17 cellular contexts compared by ENCODE assay signal in genomic region chr13:111907341-111907880, GRCh38.
DNase-seq lines count a peak whose midpoint lies in the region; ATAC-seq lines count a peak whose summit lies in the region.
"Had no signal": no experiment of that assay in that cellular context is flagged by ENCODE, and none has a peak within 500 bp of the region (broad histone marks: within the 10 kb centered on the region; RNA-seq: fewer than 3 reads in every experiment).

No MANE protein-coding gene starts in this region.

- no peak overlapping the region for H3K4me3 Mint-ChIP-seq in activated naive CD4-positive, alpha-beta T cell treated with anti-CD3 and anti-CD28 coated beads, Interleukin-2, amount 10 ng/mL, durations not matched to agents 7 days and 5 days
- no peak overlapping the region for H3K4me3 Mint-ChIP-seq in activated naive CD4-positive, alpha-beta T cell treated with anti-CD3 and anti-CD28 coated beads for 36 hours
- H3K4me3 Mint-ChIP-seq: CD4-positive, alpha-beta T cell had no signal

- intact Hi-C loops in activated naive CD4-positive, alpha-beta T cell treated with anti-CD3 and anti-CD28 coated beads for 36 hours (cut with micrococcal nuclease): no loop called here
- intact Hi-C loops in posterior vena cava (cut with DNase I): no loop called here

- DNase-seq in activated naive CD4-positive, alpha-beta T cell treated with anti-CD3 and anti-CD28 coated beads, Interleukin-2, amount 10 ng/mL, durations not matched to agents 7 days and 5 days: peak; percentile 5
- no peak for DNase-seq in activated naive CD4-positive, alpha-beta T cell treated with anti-CD3 and anti-CD28 coated beads for 36 hours
- DNase-seq in ecto neural progenitor cell (ENCODE audit: low spot score) (peak; percentile 17), posterior vena cava (ENCODE audit: low spot score) (peak; percentile 48), UCSD-AML1 (lab: John Stamatoyannopoulos, UW; ENCODE audit: unreplicated experiment) (no peak)
- DNase-seq: Caco-2; CD4-positive, alpha-beta T cell; GOT3; Kasumi-1; MG63; NCI-H1092; NCI-H1436 treated with DMSO at 0.1 percent for 48 hours; NCI-H2029; NCI-H526; PC-9 had no signal

- no peaks in the 10 kb centered on the region for H3K36me3 Mint-ChIP-seq in activated naive CD4-positive, alpha-beta T cell treated with anti-CD3 and anti-CD28 coated beads, Interleukin-2, amount 10 ng/mL, durations not matched to agents 7 days and 5 days
- no peaks in the 10 kb centered on the region for H3K36me3 Mint-ChIP-seq in activated naive CD4-positive, alpha-beta T cell treated with anti-CD3 and anti-CD28 coated beads for 36 hours (ENCODE audit: low read depth)

- H3K27me3 Mint-ChIP-seq in activated naive CD4-positive, alpha-beta T cell treated with anti-CD3 and anti-CD28 coated beads, Interleukin-2, amount 10 ng/mL, durations not matched to agents 7 days and 5 days: no peaks in the 10 kb centered on the region
- peaks cover 2% of the 10 kb centered on the region for H3K27me3 Mint-ChIP-seq in activated naive CD4-positive, alpha-beta T cell treated with anti-CD3 and anti-CD28 coated beads for 36 hours (ENCODE audit: low read depth)
- H3K27me3 Mint-ChIP-seq: CD4-positive, alpha-beta T cell had no signal

- H3K9me3 Mint-ChIP-seq in activated naive CD4-positive, alpha-beta T cell treated with anti-CD3 and anti-CD28 coated beads, Interleukin-2, amount 10 ng/mL, durations not matched to agents 7 days and 5 days: peaks cover 3% of the 10 kb centered on the region
- no peaks in the 10 kb centered on the region for H3K9me3 Mint-ChIP-seq in activated naive CD4-positive, alpha-beta T cell treated with anti-CD3 and anti-CD28 coated beads for 36 hours
- H3K9me3 Mint-ChIP-seq: CD4-positive, alpha-beta T cell had no signal

- CTCF ChIA-PET in activated naive CD4-positive, alpha-beta T cell treated with anti-CD3 and anti-CD28 coated beads, Interleukin-2, amount 10 ng/mL, durations not matched to agents 7 days and 5 days (lab: Charles Lee): no interaction called here
- CTCF ChIA-PET in activated naive CD4-positive, alpha-beta T cell treated with anti-CD3 and anti-CD28 coated beads for 36 hours (lab: Charles Lee): interaction anchor here (0.8 kb wide), 1 partner anchor 478 kb away, joined by 3 read pairs; no protein-coding TSS in a partner anchor

- ATAC-seq in GM18861 (IDR thresholded peaks at IDR 0.05; ENCODE audit: unreplicated experiment) (no peak), GM19452 (IDR thresholded peaks at IDR 0.05; ENCODE audit: unreplicated experiment) (no peak)

- no peak overlapping the region for H3K27ac Mint-ChIP-seq in activated naive CD4-positive, alpha-beta T cell treated with anti-CD3 and anti-CD28 coated beads, Interleukin-2, amount 10 ng/mL, durations not matched to agents 7 days and 5 days
- no peak overlapping the region for H3K27ac Mint-ChIP-seq in activated naive CD4-positive, alpha-beta T cell treated with anti-CD3 and anti-CD28 coated beads for 36 hours
- H3K27ac Mint-ChIP-seq: CD4-positive, alpha-beta T cell had no signal

- no peaks in the 10 kb centered on the region for H3K4me1 Mint-ChIP-seq in activated naive CD4-positive, alpha-beta T cell treated with anti-CD3 and anti-CD28 coated beads, Interleukin-2, amount 10 ng/mL, durations not matched to agents 7 days and 5 days
- no peaks in the 10 kb centered on the region for H3K4me1 Mint-ChIP-seq in activated naive CD4-positive, alpha-beta T cell treated with anti-CD3 and anti-CD28 coated beads for 36 hours (ENCODE audit: low read depth)

Comparison
In these comparisons a context has a peak if more than half of its experiments do, and no peak if none do; other contexts are left out.
1. DNase-seq: peak in activated naive CD4-positive, alpha-beta T cell treated with anti-CD3 and anti-CD28 coated beads, Interleukin-2, amount 10 ng/mL, durations not matched to agents 7 days and 5 days (single experiment), ecto neural progenitor cell (single experiment) and posterior vena cava (single experiment); none in activated naive CD4-positive, alpha-beta T cell treated with anti-CD3 and anti-CD28 coated beads for 36 hours (single experiment) and UCSD-AML1 (single experiment).